ENCODE assay signal across 9 cellular contexts in the genomic region with DNA sequence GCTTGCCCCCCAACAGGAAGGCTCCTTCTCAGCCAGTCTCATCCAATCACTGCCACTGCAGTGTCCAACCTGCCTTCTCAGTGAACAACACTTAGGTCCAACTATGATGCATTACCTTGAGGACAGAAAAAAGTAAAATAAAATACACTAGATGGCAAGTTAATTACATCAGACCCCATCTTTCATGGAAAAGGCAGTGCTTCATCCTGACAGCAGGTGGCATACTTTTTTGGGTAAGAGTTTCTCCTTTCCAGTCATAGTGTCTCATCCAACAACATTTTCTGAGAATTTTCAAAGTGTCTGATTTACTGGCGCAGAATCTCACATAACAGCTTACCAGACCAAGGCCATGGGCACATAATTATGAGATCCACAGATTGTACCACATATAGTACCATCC.
A peak's percentile ranks its signal among the peaks of the same experiment; 100 is the strongest.
DNase-seq lines count a peak whose midpoint lies in the region; ATAC-seq and TF ChIP-seq lines count a peak whose summit lies in the region.
"Had no signal": no experiment of that assay in that cellular context is flagged by ENCODE, and none has a peak within 500 bp of the region (broad histone marks: within the 10 kb centered on the region; RNA-seq: fewer than 3 reads in every experiment).

No MANE protein-coding gene starts in this region.

- ATAC-seq in GM21786 (IDR thresholded peaks at IDR 0.05; ENCODE audit: unreplicated experiment) (no peak), GM21576 (IDR thresholded peaks at IDR 0.05; ENCODE audit: unreplicated experiment) (no peak)
- ATAC-seq: left ventricle myocardium superior had no signal

- no peak overlapping the region for H3K27ac ChIP-seq in 22Rv1

- DNase-seq in RPMI8226 (peak; percentile 5), fibroblast of the conjunctiva (ENCODE audit: low read depth) (peak; percentile 33), retina (no peak)
- no peak for DNase-seq in effector CD8-positive, alpha-beta T cell (lab: John Stamatoyannopoulos, UW)
- DNase-seq: left ventricle myocardium superior had no signal

- peak; percentile 55 for TF ChIP-seq CTCF in 22Rv1 (IDR thresholded peaks at IDR 0.05)
- TF ChIP-seq CTCF in GM12873 (IDR thresholded peaks at IDR 0.05; ENCODE audit: insufficient read depth, low read depth, low read length, missing control alignments): peak; percentile 39

Comparison
In these comparisons a context has a peak if more than half of its experiments do, and no peak if none do; other contexts are left out.
1. DNase-seq: peak in RPMI8226 (single experiment) and fibroblast of the conjunctiva (single experiment); none in retina (single experiment) and effector CD8-positive, alpha-beta T cell (single experiment).